Comparison of ENCODE assay signal across 1 cellular context in the genomic region with DNA sequence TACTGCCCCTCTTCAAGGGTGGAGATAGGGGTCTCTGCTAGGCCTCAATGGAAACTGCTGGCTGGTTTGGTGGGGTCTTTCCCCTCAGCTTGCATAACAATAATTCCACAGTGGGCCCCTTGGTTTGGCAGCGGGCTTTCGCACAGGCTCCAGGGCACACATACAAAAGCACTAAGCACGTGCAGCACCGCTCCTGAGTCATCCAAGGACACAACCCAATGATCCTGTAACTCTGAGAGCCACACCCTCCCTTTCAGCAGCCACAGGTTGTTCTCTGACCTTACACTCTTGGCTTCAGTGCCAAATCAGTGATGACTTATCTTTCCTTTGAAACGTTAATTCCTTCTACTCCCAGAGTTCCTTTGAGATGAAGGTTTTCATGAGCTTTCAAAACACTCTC.
TF ChIP-seq lines count a peak whose summit lies in the region.

No MANE protein-coding gene starts in this region.

TF ChIP-seq in K562, 482 proteins besides CTCF, POLR2A, EP300 and RAD21 (continued from another document and continues in another):
- TF ChIP-seq, protein P1, sequence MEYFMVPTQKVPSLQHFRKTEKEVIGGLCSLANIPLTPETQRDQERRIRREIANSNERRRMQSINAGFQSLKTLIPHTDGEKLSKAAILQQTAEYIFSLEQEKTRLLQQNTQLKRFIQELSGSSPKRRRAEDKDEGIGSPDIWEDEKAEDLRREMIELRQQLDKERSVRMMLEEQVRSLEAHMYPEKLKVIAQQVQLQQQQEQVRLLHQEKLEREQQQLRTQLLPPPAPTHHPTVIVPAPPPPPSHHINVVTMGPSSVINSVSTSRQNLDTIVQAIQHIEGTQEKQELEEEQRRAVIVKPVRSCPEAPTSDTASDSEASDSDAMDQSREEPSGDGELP (CRISPR knock-in tag; IDR thresholded peaks at IDR 0.05; ENCODE audit: borderline replicate concordance), result no peak
- TF ChIP-seq KDM5B (IDR thresholded peaks at IDR 0.05; ENCODE audit: insufficient replicate concordance, low read depth, low read length) (no peak), ATF1 (CRISPR knock-in tag; IDR thresholded peaks at IDR 0.05) (no peak), ATF1 (tag; IDR thresholded peaks at IDR 0.05) (no peak), SRSF9 (IDR thresholded peaks at IDR 0.05; ENCODE audit: borderline replicate concordance, low read depth, low read length) (no peak), ZNF830 (CRISPR knock-in tag; IDR thresholded peaks at IDR 0.05) (no peak), PURB (CRISPR knock-in tag; IDR thresholded peaks at IDR 0.05; ENCODE audit: low read depth) (no peak), SMC3 (conservative IDR thresholded peaks at IDR 0.05; ENCODE audit: insufficient read depth, low read depth, low read length) (no peak), KLF13 (tag; IDR thresholded peaks at IDR 0.05; ENCODE audit: borderline replicate concordance, low read depth) (no peak), AFF4 (CRISPR knock-in tag; IDR thresholded peaks at IDR 0.05) (no peak), ZNF124 (CRISPR knock-in tag; IDR thresholded peaks at IDR 0.05) (no peak), LARP7 (IDR thresholded peaks at IDR 0.05) (no peak), ZFP36 (IDR thresholded peaks at IDR 0.05; ENCODE audit: low read depth, low read length, partially characterized antibody) (no peak), HMGXB4 (CRISPR knock-in tag; IDR thresholded peaks at IDR 0.05) (no peak), TSC22D4 (tag; IDR thresholded peaks at IDR 0.05) (no peak), ZNF212 (CRISPR knock-in tag; IDR thresholded peaks at IDR 0.05) (no peak), MAFF (IDR thresholded peaks at IDR 0.05; ENCODE audit: low read length) (0 out of 2 replicates have a peak, but pooled peaks have one; percentile 24), ZNF592 (IDR thresholded peaks at IDR 0.05) (peak; percentile 62), ETS1 (conservative IDR thresholded peaks at IDR 0.05; ENCODE audit: control insufficient read depth, low read depth, low read length) (no peak), TBL1XR1 (IDR thresholded peaks at IDR 0.05; ENCODE audit: low read length in 2 of 2) (no peak), NR0B1 (IDR thresholded peaks at IDR 0.05; ENCODE audit: partially characterized antibody) (no peak), FOSL1 (tag; conservative IDR thresholded peaks at IDR 0.05) (peak; percentile 89), CBFA2T2 (conservative IDR thresholded peaks at IDR 0.05) (no peak), SIX5 (IDR thresholded peaks at IDR 0.05; ENCODE audit: borderline replicate concordance in 1 of 2, insufficient read depth in 1 of 2, low read depth in 1 of 2, low read length in 2 of 2) (no peak), KDM1A (IDR thresholded peaks at IDR 0.05) (0 out of 4 replicates have a peak, but pooled peaks of 1 of the 2 experiments have one; percentile 17), NCOA2 (IDR thresholded peaks at IDR 0.05; ENCODE audit: partially characterized antibody in 2 of 2) (no peak), NCOA6 (IDR thresholded peaks at IDR 0.05) (no peak), CBX1 (IDR thresholded peaks at IDR 0.05; ENCODE audit: low read depth) (no peak), ZNF717 (CRISPR knock-in tag; IDR thresholded peaks at IDR 0.05) (no peak), HDAC2 (IDR thresholded peaks at IDR 0.05) (no peak)
- TF ChIP-seq, protein P2, sequence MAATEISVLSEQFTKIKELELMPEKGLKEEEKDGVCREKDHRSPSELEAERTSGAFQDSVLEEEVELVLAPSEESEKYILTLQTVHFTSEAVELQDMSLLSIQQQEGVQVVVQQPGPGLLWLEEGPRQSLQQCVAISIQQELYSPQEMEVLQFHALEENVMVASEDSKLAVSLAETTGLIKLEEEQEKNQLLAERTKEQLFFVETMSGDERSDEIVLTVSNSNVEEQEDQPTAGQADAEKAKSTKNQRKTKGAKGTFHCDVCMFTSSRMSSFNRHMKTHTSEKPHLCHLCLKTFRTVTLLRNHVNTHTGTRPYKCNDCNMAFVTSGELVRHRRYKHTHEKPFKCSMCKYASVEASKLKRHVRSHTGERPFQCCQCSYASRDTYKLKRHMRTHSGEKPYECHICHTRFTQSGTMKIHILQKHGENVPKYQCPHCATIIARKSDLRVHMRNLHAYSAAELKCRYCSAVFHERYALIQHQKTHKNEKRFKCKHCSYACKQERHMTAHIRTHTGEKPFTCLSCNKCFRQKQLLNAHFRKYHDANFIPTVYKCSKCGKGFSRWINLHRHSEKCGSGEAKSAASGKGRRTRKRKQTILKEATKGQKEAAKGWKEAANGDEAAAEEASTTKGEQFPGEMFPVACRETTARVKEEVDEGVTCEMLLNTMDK (IDR thresholded peaks at IDR 0.05; ENCODE audit: borderline replicate concordance, insufficient read depth, low read depth, low read length, poor library complexity, severe bottlenecking), result no peak
- TF ChIP-seq, protein P3, sequence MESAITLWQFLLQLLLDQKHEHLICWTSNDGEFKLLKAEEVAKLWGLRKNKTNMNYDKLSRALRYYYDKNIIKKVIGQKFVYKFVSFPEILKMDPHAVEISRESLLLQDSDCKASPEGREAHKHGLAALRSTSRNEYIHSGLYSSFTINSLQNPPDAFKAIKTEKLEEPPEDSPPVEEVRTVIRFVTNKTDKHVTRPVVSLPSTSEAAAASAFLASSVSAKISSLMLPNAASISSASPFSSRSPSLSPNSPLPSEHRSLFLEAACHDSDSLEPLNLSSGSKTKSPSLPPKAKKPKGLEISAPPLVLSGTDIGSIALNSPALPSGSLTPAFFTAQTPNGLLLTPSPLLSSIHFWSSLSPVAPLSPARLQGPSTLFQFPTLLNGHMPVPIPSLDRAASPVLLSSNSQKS (CRISPR knock-in tag; IDR thresholded peaks at IDR 0.05), result no peak
- TF ChIP-seq, protein P4, sequence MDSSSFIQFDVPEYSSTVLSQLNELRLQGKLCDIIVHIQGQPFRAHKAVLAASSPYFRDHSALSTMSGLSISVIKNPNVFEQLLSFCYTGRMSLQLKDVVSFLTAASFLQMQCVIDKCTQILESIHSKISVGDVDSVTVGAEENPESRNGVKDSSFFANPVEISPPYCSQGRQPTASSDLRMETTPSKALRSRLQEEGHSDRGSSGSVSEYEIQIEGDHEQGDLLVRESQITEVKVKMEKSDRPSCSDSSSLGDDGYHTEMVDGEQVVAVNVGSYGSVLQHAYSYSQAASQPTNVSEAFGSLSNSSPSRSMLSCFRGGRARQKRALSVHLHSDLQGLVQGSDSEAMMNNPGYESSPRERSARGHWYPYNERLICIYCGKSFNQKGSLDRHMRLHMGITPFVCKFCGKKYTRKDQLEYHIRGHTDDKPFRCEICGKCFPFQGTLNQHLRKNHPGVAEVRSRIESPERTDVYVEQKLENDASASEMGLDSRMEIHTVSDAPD (CRISPR knock-in tag; IDR thresholded peaks at IDR 0.05), result no peak
- TF ChIP-seq, protein P5, sequence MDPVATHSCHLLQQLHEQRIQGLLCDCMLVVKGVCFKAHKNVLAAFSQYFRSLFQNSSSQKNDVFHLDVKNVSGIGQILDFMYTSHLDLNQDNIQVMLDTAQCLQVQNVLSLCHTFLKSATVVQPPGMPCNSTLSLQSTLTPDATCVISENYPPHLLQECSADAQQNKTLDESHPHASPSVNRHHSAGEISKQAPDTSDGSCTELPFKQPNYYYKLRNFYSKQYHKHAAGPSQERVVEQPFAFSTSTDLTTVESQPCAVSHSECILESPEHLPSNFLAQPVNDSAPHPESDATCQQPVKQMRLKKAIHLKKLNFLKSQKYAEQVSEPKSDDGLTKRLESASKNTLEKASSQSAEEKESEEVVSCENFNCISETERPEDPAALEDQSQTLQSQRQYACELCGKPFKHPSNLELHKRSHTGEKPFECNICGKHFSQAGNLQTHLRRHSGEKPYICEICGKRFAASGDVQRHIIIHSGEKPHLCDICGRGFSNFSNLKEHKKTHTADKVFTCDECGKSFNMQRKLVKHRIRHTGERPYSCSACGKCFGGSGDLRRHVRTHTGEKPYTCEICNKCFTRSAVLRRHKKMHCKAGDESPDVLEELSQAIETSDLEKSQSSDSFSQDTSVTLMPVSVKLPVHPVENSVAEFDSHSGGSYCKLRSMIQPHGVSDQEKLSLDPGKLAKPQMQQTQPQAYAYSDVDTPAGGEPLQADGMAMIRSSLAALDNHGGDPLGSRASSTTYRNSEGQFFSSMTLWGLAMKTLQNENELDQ (CRISPR knock-in tag; IDR thresholded peaks at IDR 0.05; ENCODE audit: borderline replicate concordance), result no peak
